Comparison of ENCODE assay signal across 23 cellular contexts in the genomic region with DNA sequence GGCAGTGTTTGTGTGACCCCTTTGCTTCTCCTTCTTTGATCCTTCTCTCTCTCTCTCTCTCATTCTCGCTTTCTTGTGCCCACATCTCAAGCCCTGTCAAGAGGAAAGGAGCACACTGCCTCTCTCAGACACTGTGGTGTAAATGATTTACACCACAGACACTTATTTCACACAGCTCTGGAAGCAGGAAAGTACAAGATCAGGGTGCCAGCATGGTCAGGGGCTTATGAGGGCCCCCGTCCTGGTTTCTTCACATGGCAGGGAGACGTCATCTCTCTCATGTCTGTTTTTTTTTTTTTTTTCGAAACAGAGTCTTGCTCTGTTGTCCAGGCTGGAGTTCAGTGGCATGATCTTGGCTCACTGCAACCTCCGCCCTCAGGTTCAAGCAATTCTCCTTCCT. TPM values are rescaled to one million over a fixed set of nuclear protein-coding genes. Genes with fewer than 3 reads are reported as not detected.
A peak's percentile ranks its signal among the peaks of the same experiment; 100 is the strongest.
DNase-seq lines count a peak whose midpoint lies in the region; ATAC-seq, FAIRE-seq and TF ChIP-seq lines count a peak whose summit lies in the region.
"Had no signal": no experiment of that assay in that cellular context is flagged by ENCODE, and none has a peak within 500 bp of the region (broad histone marks: within the 10 kb centered on the region; RNA-seq: fewer than 3 reads in every experiment).

No MANE protein-coding gene starts in this region.

- H3K36me3 Mint-ChIP-seq in H9 (ENCODE audit: insufficient read depth in 1 of 3, low read depth in 3 of 3) (peaks cover 4 to 11% (median 9%) of the 10 kb centered on the region in 3 experiments; a peak in 6 of 7 replicates), nephron progenitor cell (ENCODE audit: low read depth) (no peaks in the 10 kb centered on the region), progenitor cell of endocrine pancreas (ENCODE audit: insufficient read depth) (no peaks in the 10 kb centered on the region)
- H3K36me3 Mint-ChIP-seq: CD14-positive monocyte; CD8-positive, alpha-beta memory T cell had no signal

- no peak overlapping the region for H3T11ph ChIP-seq in H9 (ENCODE audit: low read length)

- no peak overlapping the region for H3K23ac ChIP-seq in H9 (ENCODE audit: insufficient read length, low read depth, low read length)
- no peak overlapping the region for H3K23ac ChIP-seq in H1 (ENCODE audit: insufficient read length)

- no peak overlapping the region for H3K18ac ChIP-seq in H9 (ENCODE audit: insufficient read length, low read depth, low read length)
- H3K18ac ChIP-seq in H1 (ENCODE audit: extremely low read depth, low read length) = no peak overlapping the region

- H3K27ac Mint-ChIP-seq in H9 (peak overlapping the region in 2 of 3 experiments; percentile 2 to 40; a peak in 5 of 7 replicates), nephron progenitor cell (peak overlapping the region; percentile 88), progenitor cell of endocrine pancreas (peak overlapping the region; percentile 22)
- H3K27ac Mint-ChIP-seq: CD4-positive, alpha-beta T cell; CD8-positive, alpha-beta memory T cell; GM23338 had no signal

- no peaks in the 10 kb centered on the region for H3K36me3 ChIP-seq in H1 (ENCODE audit: control insufficient read depth in 2 of 4, insufficient read depth in 4 of 4, low read length in 3 of 4)
- H3K36me3 ChIP-seq: BE2C; BLaER1 treated with 17β-estradiol and CSF1 and Interleukin-3, amounts not matched to agents 10 nM and 100 nM had no signal

- DNase-seq in H9 (no peak), H1 (ENCODE audit: low read depth in 1 of 2, low spot score in 2 of 2) (no peak), nephron progenitor cell (no peak), progenitor cell of endocrine pancreas (ENCODE audit: low spot score, unreplicated experiment) (no peak), hepatic stellate cell (ENCODE audit: low spot score) (no peak), anterior cingulate cortex (lab: John Stamatoyannopoulos, UW) (no peak)
- DNase-seq: 8988T; ACHN; AML-193; BE2C; Calu3; CD4-positive, alpha-beta T cell; CD8-positive, alpha-beta memory T cell; DMS53; DMS79 treated with DMSO at 0.1 percent for 48 hours; HCEC 1CT had no signal

- H3K79me1 ChIP-seq in H9 (ENCODE audit: insufficient read depth, low read depth, low read length, poor library complexity, severe bottlenecking) = no peaks in the 10 kb centered on the region
- no peaks in the 10 kb centered on the region for H3K79me1 ChIP-seq in H1 (ENCODE audit: low read depth, low read length)

- no peak overlapping the region for H2AK5ac ChIP-seq in H9 (ENCODE audit: insufficient read length, low read length)
- H2AK5ac ChIP-seq in H1 (ENCODE audit: low read depth, low read length) = no peak overlapping the region

- WGBS in H9 (ENCODE audit: extremely low coverage, insufficient read length, low lambda C conversion rate) = no CpG with 5 or more reads among the region's 5 CpGs
- 75% methylated on average over 4 of the region's 5 CpGs; no CpG with 5 or more reads in 1 of the 2 experiments for WGBS in H1 (ENCODE audit: extremely low coverage in 1 of 2, insufficient coverage in 1 of 2, insufficient read length in 1 of 2, insufficient replicate concordance in 2 of 2, low coverage in 1 of 2, low lambda C conversion rate in 2 of 2, missing lambda C conversion rate in 1 of 2), 2 experiments

- peaks cover 2% of the 10 kb centered on the region; the same call in 1 of the 2 replicates for H3K27me3 Mint-ChIP-seq in H9 (ENCODE audit: low read depth)
- H3K27me3 Mint-ChIP-seq in nephron progenitor cell (ENCODE audit: low read depth, poor library complexity) = peaks cover 4% of the 10 kb centered on the region
- no peaks in the 10 kb centered on the region for H3K27me3 Mint-ChIP-seq in progenitor cell of endocrine pancreas
- H3K27me3 Mint-ChIP-seq: CD4-positive, alpha-beta T cell had no signal

- H3K4me1 Mint-ChIP-seq in H9 = peaks cover 34 to 41% of the 10 kb centered on the region in 2 experiments
- H3K4me1 Mint-ChIP-seq in nephron progenitor cell = peaks cover 32% of the 10 kb centered on the region
- peaks cover 6% of the 10 kb centered on the region for H3K4me1 Mint-ChIP-seq in progenitor cell of endocrine pancreas (ENCODE audit: low read depth)
- H3K4me1 Mint-ChIP-seq: CD8-positive, alpha-beta memory T cell had no signal

- POLR2A ChIA-PET in H1 (lab: Charles Lee; ENCODE audit: partially characterized antibody) = no interaction called here

- no peaks in the 10 kb centered on the region for H3K79me2 ChIP-seq in H9 (ENCODE audit: insufficient read depth, low read length)
- no peaks in the 10 kb centered on the region for H3K79me2 ChIP-seq in H1 (ENCODE audit: control insufficient read depth in 1 of 2, insufficient read depth in 2 of 2, low read length in 2 of 2)

- H4K20me1 ChIP-seq in H9 (ENCODE audit: control insufficient read depth, insufficient read depth, insufficient read length) = no peaks in the 10 kb centered on the region
- H4K20me1 ChIP-seq in H1 (replicated peaks in 1 of 2; ENCODE audit: control insufficient read depth in 1 of 2, insufficient read depth in 2 of 2, low read length in 2 of 2) = no peaks in the 10 kb centered on the region
- H4K20me1 ChIP-seq: BLaER1 treated with 17β-estradiol and CSF1 and Interleukin-3, amounts not matched to agents 10 nM and 100 nM had no signal

- CTCF ChIA-PET in H1 (lab: Charles Lee; ENCODE audit: partially characterized antibody) = interaction anchor here (0.7 to 29.3 kb wide), 3 partner anchors 8 to 101 kb away, joined by 3 to 362 read pairs (median 9); no protein-coding TSS in a partner anchor

- H3K27ac ChIP-seq in H9 (ENCODE audit: insufficient read length, low read depth, low read length) = no peak overlapping the region
- no peak overlapping the region for H3K27ac ChIP-seq in H1 (ENCODE audit: low read depth, low read length)
- H3K27ac ChIP-seq: A549; BLaER1 treated with 17β-estradiol and CSF1 and Interleukin-3, amounts not matched to agents 10 nM and 100 nM had no signal

- TF ChIP-seq POLR2A in H1 (IDR thresholded peaks at IDR 0.05; ENCODE audit: control extremely low read depth in 1 of 2, low read depth in 2 of 2, low read length in 2 of 2) = no peak

- H4K8ac ChIP-seq in H9 (replicated peaks; ENCODE audit: insufficient read length, low read depth, low read length) (no peak overlapping the region), H1 (ENCODE audit: extremely low read depth, insufficient read depth, low read length) (no peak overlapping the region)

- H3K4me1 ChIP-seq in H9 (ENCODE audit: insufficient read depth, low read length) (peaks cover 11% of the 10 kb centered on the region; the same call in 1 of the 2 replicates), H1 (replicated peaks in 1 of 4; ENCODE audit: control insufficient read depth in 3 of 4, insufficient read depth in 4 of 4, low read length in 3 of 4) (peaks cover 13 to 21% (median 14%) of the 10 kb centered on the region in 4 experiments)
- H3K4me1 ChIP-seq: A549, BE2C had no signal

- no peak for TF ChIP-seq EP300 in H1 (IDR thresholded peaks at IDR 0.05; ENCODE audit: borderline replicate concordance in 1 of 2, low read depth in 2 of 2, low read length in 2 of 2)

- H3K23me2 ChIP-seq in H9 (ENCODE audit: insufficient read length, low read depth, low read length, poor library complexity, severe bottlenecking) (no peaks in the 10 kb centered on the region), H1 (ENCODE audit: low read depth, low read length) (no peaks in the 10 kb centered on the region; the same call in 1 of the 2 replicates)

- H2BK5ac ChIP-seq in H9 (ENCODE audit: insufficient read length, low read length) (no peak overlapping the region), H1 (ENCODE audit: low read depth, low read length) (no peak overlapping the region)

- H2BK120ac ChIP-seq in H9 (ENCODE audit: low read depth, low read length, poor library complexity, severe bottlenecking) (no peak overlapping the region), H1 (replicated peaks; ENCODE audit: low read depth, low read length) (no peak overlapping the region)

- peaks cover 8 to 11% of the 10 kb centered on the region in 2 experiments for H3K9me3 Mint-ChIP-seq in H9
- H3K9me3 Mint-ChIP-seq in nephron progenitor cell = peaks cover 15% of the 10 kb centered on the region
- H3K9me3 Mint-ChIP-seq in progenitor cell of endocrine pancreas (ENCODE audit: low read depth) = no peaks in the 10 kb centered on the region
- H3K9me3 Mint-ChIP-seq: CD14-positive monocyte; CD4-positive, alpha-beta T cell; CD8-positive, alpha-beta memory T cell had no signal

- no peak overlapping the region for H2AFZ ChIP-seq in H9 (ENCODE audit: low read length)
- H2AFZ ChIP-seq in H1 (ENCODE audit: low read length) = no peak overlapping the region
- H2AFZ ChIP-seq: GM23338 had no signal

- H4K5ac ChIP-seq in H9 (ENCODE audit: insufficient read length, low read depth, low read length) = no peak overlapping the region
- H4K5ac ChIP-seq in H1 (ENCODE audit: insufficient read length, low read depth, low read length) = no peak overlapping the region

- H3K4ac ChIP-seq in H9 (ENCODE audit: low read depth, low read length) = no peak overlapping the region
- no peak overlapping the region for H3K4ac ChIP-seq in H1 (replicated peaks; ENCODE audit: insufficient read length, low read depth, low read length)

- no peak for ATAC-seq in GM18867 (IDR thresholded peaks at IDR 0.05; ENCODE audit: unreplicated experiment)
- ATAC-seq: A549, GM23338 had no signal

- H3K9me3 ChIP-seq in H9 (ENCODE audit: control insufficient read depth, low read depth, low read length) (no peaks in the 10 kb centered on the region), H1 (ENCODE audit: insufficient read depth in 2 of 2, low read depth in 1 of 2, low read length in 1 of 2) (0 out of 4 replicates have a peak, but pooled peaks cover 0 to 4% of the 10 kb centered on the region in 2 experiments)
- H3K9me3 ChIP-seq: A549; BE2C; BLaER1 treated with 17β-estradiol and CSF1 and Interleukin-3, amounts not matched to agents 10 nM and 100 nM had no signal

- H3K14ac ChIP-seq in H9 (ENCODE audit: insufficient read depth, low read length) = no peak overlapping the region
- no peak overlapping the region for H3K14ac ChIP-seq in H1 (ENCODE audit: insufficient read length)

- H3K4me3 ChIP-seq in H1 (ENCODE audit: extremely low read depth in 1 of 4, insufficient read depth in 2 of 4, low read depth in 3 of 4, low read length in 4 of 4) = no peak overlapping the region
- H3K4me3 ChIP-seq: A549; BLaER1 treated with 17β-estradiol and CSF1 and Interleukin-3, amounts not matched to agents 10 nM and 100 nM; GM23338 had no signal

- H3K4me3 Mint-ChIP-seq in H9 (no peak overlapping the region), nephron progenitor cell (no peak overlapping the region), progenitor cell of endocrine pancreas (ENCODE audit: low read depth) (no peak overlapping the region)
- H3K4me3 Mint-ChIP-seq: CD14-positive monocyte; CD4-positive, alpha-beta T cell; CD8-positive, alpha-beta memory T cell; GM23338 had no signal

- H2BK12ac ChIP-seq in H9 (ENCODE audit: insufficient read length, low read depth, low read length) (no peak overlapping the region), H1 (ENCODE audit: low read depth, low read length) (no peak overlapping the region)

- H2BK20ac ChIP-seq in H9 (ENCODE audit: low read depth, low read length, poor library complexity, severe bottlenecking) (no peak overlapping the region), H1 (ENCODE audit: low read length) (no peak overlapping the region)

- TF ChIP-seq RAD21 in H1 (IDR thresholded peaks at IDR 0.05 in 1 of 2, conservative IDR thresholded peaks at IDR 0.05 in 1 of 2; ENCODE audit: low read depth in 2 of 2, low read length in 2 of 2) = no peak

- no peaks in the 10 kb centered on the region for H3K27me3 ChIP-seq in H9 (ENCODE audit: insufficient read depth, low read length)
- no peaks in the 10 kb centered on the region for H3K27me3 ChIP-seq in H1 (replicated peaks in 1 of 4; ENCODE audit: control insufficient read depth in 3 of 4, extremely low read depth in 1 of 4, insufficient read depth in 3 of 4, low read length in 3 of 4)
- H3K27me3 ChIP-seq: BE2C; BLaER1 treated with 17β-estradiol and CSF1 and Interleukin-3, amounts not matched to agents 10 nM and 100 nM had no signal

- TF ChIP-seq CTCF in H9 (conservative IDR thresholded peaks at IDR 0.05) (no peak), H1 (IDR thresholded peaks at IDR 0.05; ENCODE audit: control extremely low read depth in 1 of 3, insufficient read depth in 1 of 3, low read depth in 1 of 3, low read length in 3 of 3) (no peak), nephron progenitor cell (IDR thresholded peaks at IDR 0.05) (no peak), progenitor cell of endocrine pancreas (IDR thresholded peaks at IDR 0.05; ENCODE audit: unreplicated experiment) (no peak)

- H2BK15ac ChIP-seq in H9 (ENCODE audit: low read depth, low read length) = no peak overlapping the region
- 0 out of 2 replicates have a peak overlapping the region, but pooled peaks have one; percentile 1 for H2BK15ac ChIP-seq in H1 (ENCODE audit: low read length)

- no peak for FAIRE-seq in H1 (lab: Jason Lieb, UNC)
- FAIRE-seq: A549, GM12892, H54 had no signal

- no peak overlapping the region for H4K91ac ChIP-seq in H9 (ENCODE audit: insufficient read length, low read depth, low read length)
- no peak overlapping the region for H4K91ac ChIP-seq in H1 (replicated peaks; ENCODE audit: insufficient read length, low read length)

- no peak overlapping the region for H3K4me2 ChIP-seq in H9 (ENCODE audit: insufficient read depth, insufficient read length, low read length)
- no peak overlapping the region for H3K4me2 ChIP-seq in H1 (ENCODE audit: insufficient read depth in 1 of 2, low read depth in 2 of 2, low read length in 2 of 2)
- H3K4me2 ChIP-seq: A549; BLaER1 treated with 17β-estradiol and CSF1 and Interleukin-3, amounts not matched to agents 10 nM and 100 nM; GM23338 had no signal

- H3K9ac ChIP-seq in H9 (ENCODE audit: extremely low read depth, insufficient read length, low read length) = no peak overlapping the region
- no peak overlapping the region for H3K9ac ChIP-seq in H1 (replicated peaks in 1 of 4; ENCODE audit: extremely low read depth in 1 of 4, low read depth in 3 of 4, low read length in 3 of 4)
- H3K9ac ChIP-seq: BLaER1 treated with 17β-estradiol and CSF1 and Interleukin-3, amounts not matched to agents 10 nM and 100 nM had no signal

- H3K56ac ChIP-seq in H9 (ENCODE audit: insufficient read length, low read depth, low read length) (no peak overlapping the region), H1 (replicated peaks; ENCODE audit: insufficient read length, low read depth, low read length) (no peak overlapping the region)

RNA-seq across cellular contexts. Expression of gene FABP6, which starts 6.4 kb away (rescaled TPM):
- total RNA-seq in H9 (2021) (5.2 and 6.2 TPM in 2 replicates), progenitor cell of endocrine pancreas (0.55 TPM in 1 of 2 replicates, not detected in the other)
- 3.6 and 4.8 TPM in 2 replicates for total RNA-seq in H1 (2021; fragmentation: NEBNext Ultra II Directional; extraction: Animal tissue kit (Norgen Biotek cat#: 25700))
- 3.2 and 6.1 TPM in 2 replicates for polyA plus RNA-seq in H1 (2011; rRNA removed)
- polyA plus RNA-seq in H1 (2011; cell fraction: cytosol; rRNA removed) = 5.0 TPM
- 2.5 TPM for polyA plus RNA-seq in H1 (2011; cell fraction: nucleus; rRNA removed)
- polyA plus RNA-seq in H1 (2012, experiment 1 of 2) = 4.5 to 12.2 TPM (median 7.2 TPM) in 4 replicates
- 5.9 TPM for polyA plus RNA-seq in H1 (2012, experiment 2 of 2)
- polyA plus RNA-seq in H1 (2013, experiment 1 of 2) = 3.5 TPM
- polyA plus RNA-seq in H1 (2013, experiment 2 of 2) = 5.3 TPM
- 0.63 and 2.3 TPM in 2 replicates for polyA minus RNA-seq in H1 (2011; rRNA and poly(A)+ RNA removed)
- not detected for polyA minus RNA-seq in H1 (2011; cell fraction: cytosol; rRNA and poly(A)+ RNA removed)
- 2.7 TPM for polyA minus RNA-seq in H1 (2011; cell fraction: nucleus; rRNA and poly(A)+ RNA removed)
- total RNA-seq: CD4-positive, alpha-beta T cell; CD8-positive, alpha-beta memory T cell had no signal
- polyA plus RNA-seq: CD14-positive monocyte; CD8-positive, alpha-beta memory T cell had no signal

Comparison
In these comparisons a context has a peak if more than half of its experiments do, and no peak if none do; other contexts are left out.
1. H3K27ac Mint-ChIP-seq: peak in every context shown above with its lines; median percentile 88 in nephron progenitor cell; 22 in progenitor cell of endocrine pancreas; 21 in H9.